14 cellular contexts compared by ENCODE assay signal in the genomic region with DNA sequence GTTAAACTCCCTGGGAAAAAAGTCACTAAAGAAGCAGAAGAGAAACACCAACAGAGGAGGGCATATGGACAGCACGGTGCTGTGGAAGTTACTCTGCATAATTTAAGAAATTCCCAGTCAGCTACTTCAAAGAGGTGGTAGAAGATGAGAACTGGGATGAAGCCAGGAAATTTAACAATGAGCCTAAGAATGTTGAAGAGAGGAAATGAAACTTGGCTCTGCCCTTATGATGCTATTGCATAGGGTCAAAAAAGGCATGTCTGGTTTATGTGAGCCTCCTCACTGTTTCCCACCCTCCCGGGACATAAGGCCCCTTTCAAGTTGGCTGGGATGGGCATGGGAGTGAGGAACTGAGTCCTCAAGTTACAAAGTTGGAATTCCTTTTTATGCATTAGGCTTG. TPM values are rescaled to one million over a fixed set of nuclear protein-coding genes. Genes with fewer than 3 reads are reported as not detected.
"Had no signal": no experiment of that assay in that cellular context is flagged by ENCODE, and none has a peak within 500 bp of the region (broad histone marks: within the 10 kb centered on the region; RNA-seq: fewer than 3 reads in every experiment).

No MANE protein-coding gene starts in this region.

- H3K4me3 ChIP-seq: dorsolateral prefrontal cortex, hepatocyte, right atrium auricular region, transverse colon had no signal

- FAIRE-seq: small intestine had no signal

- DNase-seq: activated CD4-positive, alpha-beta T cell treated with anti-CD3 and anti-CD28 coated beads, Interleukin-2, amount 50 U/mL, for 1 hour; activated naive CD4-positive, alpha-beta T cell treated with Interleukin-2 at 50 U/mL for 16 hours; activated T-cell treated with anti-CD3 and anti-CD28 coated beads for 4 hours; anterior cingulate cortex; dorsolateral prefrontal cortex; midbrain; small intestine; stimulated activated CD4-positive, alpha-beta T cell treated with anti-CD3 and anti-CD28 coated beads, Interleukin-4, amount 100 ng/mL, for 4 hours; stimulated activated CD8-positive, alpha-beta memory T cell treated with anti-CD3 and anti-CD28 coated beads, Interleukin-4, amount 100 ng/mL, for 48 hours; stimulated activated naive CD8-positive, alpha-beta T cell treated with anti-CD3 and anti-CD28 coated beads, Interleukin-15, Interleukin-2, amounts not matched to agents 100 U/mL and 50 U/mL, for 24 hours; transverse colon had no signal

RNA-seq across cellular contexts. Expression of a gene that starts 36.7 kb away (rescaled TPM):
- polyA plus RNA-seq: neural cell had no signal
